Comparison of ENCODE assay signal across 21 cellular contexts in genomic region chrX:24877854-24878650, GRCh38.
DNase-seq lines count a peak whose midpoint lies in the region; ATAC-seq, FAIRE-seq and TF ChIP-seq lines count a peak whose summit lies in the region.
"Had no signal": no experiment of that assay in that cellular context is flagged by ENCODE, and none has a peak within 500 bp of the region (broad histone marks: within the 10 kb centered on the region; RNA-seq: fewer than 3 reads in every experiment).

No MANE protein-coding gene starts in this region.

- peak overlapping the region; percentile 80 for H3K27ac ChIP-seq in PC-3 (ENCODE audit: low read length)
- H3K27ac ChIP-seq: right atrium auricular region, upper lobe of left lung, WERI-Rb-1 had no signal

- peaks cover 3% of the 10 kb centered on the region for H3K4me1 Mint-ChIP-seq in T-helper 17 cell

- H4K20me1 ChIP-seq in PC-3 (ENCODE audit: low read length), result no peaks in the 10 kb centered on the region

- FAIRE-seq in islet of Langerhans (lab: Jason Lieb, UNC), result peak; percentile 68
- FAIRE-seq: GM12892, GM19239 had no signal

- peak overlapping the region; percentile 69 for H3K9ac ChIP-seq in PC-3 (ENCODE audit: low read length)

- no TSS peak for BruUV-seq in PC-3 (replicated peaks; lab: Mats Ljungman, UMichigan)

- intact Hi-C loops in PC-3 (cut with micrococcal nuclease) (no loop called here), cardiac septum (cut with DNase I) (no loop called here)

- in situ Hi-C loops in Caki2 (cut with HindIII; ENCODE audit: low pct_unique_long_range_greater_than_20kb, low sequenced_read_pairs), result no loop called here

- POLR2A ChIA-PET in PC-3 (lab: Charles Lee; ENCODE audit: unreplicated experiment), result interaction anchor here (0.5 to 0.7 kb wide), 2 partner anchors 14 to 133 kb away, joined by 3 to 8 read pairs; no protein-coding TSS in a partner anchor

- no peak overlapping the region for H3K27ac Mint-ChIP-seq in T-helper 17 cell
- H3K27ac Mint-ChIP-seq: activated naive CD4-positive, alpha-beta T cell treated with anti-CD3 and anti-CD28 coated beads for 36 hours had no signal

- H3K4me3 Mint-ChIP-seq in T-helper 17 cell, result no peak overlapping the region
- H3K4me3 Mint-ChIP-seq: activated naive CD4-positive, alpha-beta T cell treated with anti-CD3 and anti-CD28 coated beads for 36 hours had no signal

- TF ChIP-seq CTCF in PC-3 (conservative IDR thresholded peaks at IDR 0.05; ENCODE audit: low read depth, low read length), result no peak

- no peaks in the 10 kb centered on the region for H3K79me2 ChIP-seq in PC-3 (ENCODE audit: low read length)

- CTCF ChIA-PET in PC-3 (lab: Charles Lee), result interaction anchor here (1.1 kb wide), 1 partner anchor 39 kb away, joined by 4 read pairs; no protein-coding TSS in a partner anchor

- H3K4me2 ChIP-seq in PC-3 (ENCODE audit: low read length), result peak overlapping the region; percentile 70

- H3K4me1 ChIP-seq in PC-3 (ENCODE audit: insufficient read depth, low read length), result peaks cover 18% of the 10 kb centered on the region
- H3K4me1 ChIP-seq: right atrium auricular region, upper lobe of left lung had no signal

- H3K9me3 ChIP-seq in PC-3 (ENCODE audit: low read length), result no peaks in the 10 kb centered on the region
- no peaks in the 10 kb centered on the region for H3K9me3 ChIP-seq in T-helper 17 cell (ENCODE audit: control insufficient read depth, low read length, poor library complexity, severe bottlenecking)
- H3K9me3 ChIP-seq: MG63, right atrium auricular region, upper lobe of left lung had no signal

- ATAC-seq in HG03066 (IDR thresholded peaks at IDR 0.05; ENCODE audit: low read depth, unreplicated experiment) (peak; percentile 63), PC-3 (peak; percentile 91), T-helper 17 cell (no peak), GM21360 (IDR thresholded peaks at IDR 0.05; ENCODE audit: unreplicated experiment) (no peak)

- H3F3A ChIP-seq in PC-3 (ENCODE audit: low read length, unreplicated experiment), result no peaks in the 10 kb centered on the region

- no peaks in the 10 kb centered on the region for H3K27me3 ChIP-seq in PC-3 (ENCODE audit: low read length)
- H3K27me3 ChIP-seq: MG63, right atrium auricular region, upper lobe of left lung had no signal

- peak overlapping the region; percentile 17; the same call in 1 of the 2 replicates for H3K4me3 ChIP-seq in PC-3 (ENCODE audit: low read length)
- H3K4me3 ChIP-seq: MG63, right atrium auricular region, upper lobe of left lung had no signal

- no peaks in the 10 kb centered on the region for H3K36me3 ChIP-seq in PC-3 (ENCODE audit: low read depth, low read length)
- H3K36me3 ChIP-seq: MG63, right atrium auricular region, upper lobe of left lung, WERI-Rb-1 had no signal

- no peaks in the 10 kb centered on the region for H3K27me3 Mint-ChIP-seq in T-helper 17 cell

- H2AFZ ChIP-seq in PC-3 (ENCODE audit: low read length), result no peak overlapping the region

- DNase-seq in Caki2 (ENCODE audit: low read depth) (peak; percentile 10), PC-3 (peak; percentile 47), T-helper 17 cell (no peak), cardiac septum (ENCODE audit: low spot score) (no peak), COLO668 (lab: John Stamatoyannopoulos, UW; ENCODE audit: unreplicated experiment) (no peak)
- DNase-seq: activated naive CD4-positive, alpha-beta T cell treated with anti-CD3 and anti-CD28 coated beads for 36 hours; AML-193; central memory CD4-positive, alpha-beta T cell; HCEC 1CT; head of caudate nucleus; kidney glomerular epithelial cell; MG63; stimulated activated CD4-positive, alpha-beta T cell treated with anti-CD3 and anti-CD28 coated beads, Interleukin-2, amount 100 ng/mL, for 48 hours; upper lobe of left lung; WERI-Rb-1 had no signal

- H3K36me3 Mint-ChIP-seq in T-helper 17 cell (ENCODE audit: low read depth), result peaks cover 3% of the 10 kb centered on the region

- no peaks in the 10 kb centered on the region for H3K9me2 ChIP-seq in PC-3 (replicated peaks; ENCODE audit: low read length)

Comparison
In these comparisons a context has a peak if more than half of its experiments do, and no peak if none do; other contexts are left out.
1. DNase-seq: peak in Caki2 (single experiment) and PC-3 (single experiment); none in T-helper 17 cell (0 of 3), cardiac septum (single experiment) and COLO668 (single experiment).
2. ATAC-seq: peak in HG03066 (single experiment) and PC-3 (single experiment); none in T-helper 17 cell (single experiment) and GM21360 (single experiment).